In genomic region chr11:72705442-72706365, GRCh38 we compare ENCODE assay signal across 1 cellular context.
TF ChIP-seq lines count a peak whose summit lies in the region.

No MANE protein-coding gene starts in this region.

TF ChIP-seq in GM12878, 131 proteins besides CTCF, POLR2A, EP300 and RAD21:
- TF ChIP-seq CBFB (IDR thresholded peaks at IDR 0.05; ENCODE audit: low read depth) (no peak), CREM (IDR thresholded peaks at IDR 0.05; ENCODE audit: low read depth) (no peak), IRF5 (IDR thresholded peaks at IDR 0.05; ENCODE audit: borderline replicate concordance) (no peak), CEBPB (IDR thresholded peaks at IDR 0.05; ENCODE audit: borderline replicate concordance in 1 of 2, low read depth in 2 of 2, low read length in 2 of 2) (no peak), RBBP5 (conservative IDR thresholded peaks at IDR 0.05) (no peak), SUZ12 (IDR thresholded peaks at IDR 0.05; ENCODE audit: unreplicated experiment) (no peak), WRNIP1 (IDR thresholded peaks at IDR 0.05; ENCODE audit: borderline replicate concordance, low read depth, low read length) (no peak), TBL1XR1 (IDR thresholded peaks at IDR 0.05; ENCODE audit: low read depth, low read length) (no peak), CHD4 (IDR thresholded peaks at IDR 0.05) (no peak), E2F8 (IDR thresholded peaks at IDR 0.05; ENCODE audit: low read depth, partially characterized antibody) (no peak), MAX (IDR thresholded peaks at IDR 0.05; ENCODE audit: low read depth, low read length) (no peak), ZBTB40 (IDR thresholded peaks at IDR 0.05; ENCODE audit: borderline replicate concordance) (no peak), HDGF (IDR thresholded peaks at IDR 0.05) (no peak), ZSCAN29 (IDR thresholded peaks at IDR 0.05) (no peak), JUNB (IDR thresholded peaks at IDR 0.05) (no peak), HSF1 (IDR thresholded peaks at IDR 0.05; ENCODE audit: low read depth, low read length) (no peak), STAT1 (conservative IDR thresholded peaks at IDR 0.05) (no peak), NFXL1 (IDR thresholded peaks at IDR 0.05; ENCODE audit: borderline replicate concordance) (no peak), SPI1 (IDR thresholded peaks at IDR 0.05; ENCODE audit: borderline replicate concordance, insufficient read depth, low read depth, low read length) (no peak), ZNF384 (IDR thresholded peaks at IDR 0.05; ENCODE audit: borderline replicate concordance, low read depth, low read length) (no peak)
TF ChIP-seq in GM12878: peak in this region for 0.
